8 cellular contexts compared by ENCODE assay signal in the genomic region with DNA sequence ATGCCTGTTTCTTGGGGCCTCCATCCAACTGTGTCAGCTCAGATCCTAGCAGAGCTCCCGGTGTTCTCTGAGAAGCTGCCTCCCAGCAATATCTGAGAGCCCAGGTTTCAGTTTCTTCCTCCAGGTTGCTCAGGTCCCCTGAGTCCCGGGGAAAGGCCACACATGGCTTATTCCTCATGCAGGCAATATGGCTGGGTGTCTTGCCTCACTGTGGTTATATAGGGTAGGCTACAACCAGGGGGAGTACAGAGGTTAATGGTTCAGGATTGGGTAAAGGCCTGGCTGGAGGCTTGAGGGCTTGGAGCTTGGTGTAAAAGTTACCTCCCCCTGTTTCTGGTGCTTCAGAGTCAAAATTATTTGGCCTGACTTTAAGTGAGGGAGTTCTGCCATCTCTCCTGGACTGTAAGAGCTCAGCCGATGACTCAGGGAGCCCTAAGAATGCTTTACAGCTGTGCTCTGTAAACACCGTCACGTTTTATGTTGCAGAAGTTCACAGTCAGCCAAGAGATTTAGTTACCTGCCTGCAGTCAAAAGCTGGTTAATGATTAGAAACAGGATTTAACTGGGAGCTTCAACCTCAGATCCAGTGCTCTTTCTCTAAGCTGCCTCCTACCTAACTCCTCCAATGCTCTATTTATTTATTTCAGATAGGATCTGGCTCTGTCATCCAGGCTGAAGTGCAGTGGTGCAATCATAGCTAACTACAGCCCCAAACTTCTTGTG. TPM values are rescaled to one million over a fixed set of nuclear protein-coding genes. Genes with fewer than 3 reads are reported as not detected.
DNase-seq lines count a peak whose midpoint lies in the region; ATAC-seq, FAIRE-seq and TF ChIP-seq lines count a peak whose summit lies in the region.
"Had no signal": no experiment of that assay in that cellular context is flagged by ENCODE, and none has a peak within 500 bp of the region (broad histone marks: within the 10 kb centered on the region; RNA-seq: fewer than 3 reads in every experiment).

No MANE protein-coding gene starts in this region.

- H3K4me1 Mint-ChIP-seq in WTC11 = peaks cover 25% of the 10 kb centered on the region

- FAIRE-seq in kidney (lab: Jason Lieb, UNC) = no peak

- no peaks in the 10 kb centered on the region for H3K27me3 Mint-ChIP-seq in WTC11 (ENCODE audit: low read depth)

- no peak for TF ChIP-seq CTCF in WTC11 (IDR thresholded peaks at IDR 0.05)
- TF ChIP-seq CTCF in kidney (IDR thresholded peaks at IDR 0.05; ENCODE audit: borderline replicate concordance, extremely low read depth, insufficient read depth) = no peak
- TF ChIP-seq CTCF in thyroid gland (IDR thresholded peaks at IDR 0.05) = no peak

- peaks cover 3 to 7% of the 10 kb centered on the region in 2 donors for H3K4me1 ChIP-seq in kidney (ENCODE audit: control insufficient read depth in 1 of 2, insufficient read depth in 1 of 2, low read depth in 1 of 2, low read length in 2 of 2)
- H3K4me1 ChIP-seq in thyroid gland = peaks cover 7 to 16% of the 10 kb centered on the region in 2 donors
- no peaks in the 10 kb centered on the region for H3K4me1 ChIP-seq in effector memory CD4-positive, alpha-beta T cell (ENCODE audit: control insufficient read depth, insufficient read depth, low read length, poor library complexity, severe bottlenecking)

- intact Hi-C loops in kidney (cut with DNase I) (no loop called here), thyroid gland (cut with DNase I) (loop anchor here (10.0 kb wide), 1 partner anchor 258 kb away; a partner anchor contains a TSS)

- peak overlapping the region; percentile 29 to 37 for H3K27ac ChIP-seq in kidney (ENCODE audit: low read depth in 2 of 2, low read length in 2 of 2)
- peak overlapping the region; percentile 55 to 76 (median 57) for H3K27ac ChIP-seq in thyroid gland
- H3K27ac ChIP-seq in effector memory CD4-positive, alpha-beta T cell (ENCODE audit: insufficient read depth, low read length, poor library complexity, severe bottlenecking) = no peak overlapping the region

- POLR2A ChIA-PET in WTC11 (lab: Charles Lee) (interaction anchor here (0.7 to 2.4 kb wide), 2 partner anchors 24 to 155 kb away, joined by 6 to 15 read pairs; a partner anchor contains a TSS), HEK293T (lab: Yijun Ruan, JAX) (interaction anchor here (1.0 to 2.6 kb wide), 2 partner anchors 17 to 24 kb away, joined by 3 to 22 read pairs; a partner anchor contains a TSS)

- DNase-seq in HT-29 (ENCODE audit: low spot score) = peak; percentile 84
- DNase-seq in WTC11 (ENCODE audit: low spot score) = no peak
- DNase-seq in kidney = peak; percentile 6
- DNase-seq in thyroid gland = peak; percentile 51 to 59
- DNase-seq in effector memory CD4-positive, alpha-beta T cell = no peak
- no peak for DNase-seq in HEK293T (ENCODE audit: extremely low spot score)

- peak overlapping the region; percentile 80 for H3K27ac Mint-ChIP-seq in WTC11

- CTCF ChIA-PET in WTC11 (lab: Charles Lee) (interaction anchor here (0.6 to 2.9 kb wide), 27 partner anchors 8 to 351 kb away, joined by 3 to 29 read pairs (median 3); a partner anchor contains a TSS), HEK293T (lab: Yijun Ruan, JAX) (interaction anchor here (0.6 to 2.2 kb wide), 4 partner anchors 9 to 560 kb away, joined by 4 to 11 read pairs (median 6); no protein-coding TSS in a partner anchor)

- no peaks in the 10 kb centered on the region for H3K36me3 Mint-ChIP-seq in WTC11
- H3K36me3 Mint-ChIP-seq: activated naive CD4-positive, alpha-beta T cell treated with anti-CD3 and anti-CD28 coated beads, Interleukin-2, amount 50 U/mL, for 72 hours had no signal

- ATAC-seq in WTC11 (peak; percentile 16), HG02973 (IDR thresholded peaks at IDR 0.05; ENCODE audit: unreplicated experiment) (no peak)
- ATAC-seq: activated naive CD4-positive, alpha-beta T cell treated with anti-CD3 and anti-CD28 coated beads, Interleukin-2, amount 50 U/mL, for 72 hours had no signal

- no peak overlapping the region for H3K9ac ChIP-seq in kidney (ENCODE audit: low read length in 2 of 2)

- H3K27me3 ChIP-seq in thyroid gland = no peaks in the 10 kb centered on the region
- H3K27me3 ChIP-seq in effector memory CD4-positive, alpha-beta T cell (replicated peaks; ENCODE audit: control insufficient read depth, insufficient read depth, low read length, poor library complexity, severe bottlenecking) = no peaks in the 10 kb centered on the region

- peaks cover 4% of the 10 kb centered on the region for H3K9me3 Mint-ChIP-seq in WTC11
- H3K9me3 Mint-ChIP-seq: activated naive CD4-positive, alpha-beta T cell treated with anti-CD3 and anti-CD28 coated beads, Interleukin-2, amount 50 U/mL, for 72 hours had no signal

- 32 to 43% methylated on average over 4 to 5 of the region's 5 CpGs for WGBS in thyroid gland, 2 donors

- H3K9me3 ChIP-seq in kidney (ENCODE audit: control insufficient read depth in 1 of 2, low read length in 2 of 2) (no peaks in the 10 kb centered on the region), thyroid gland (no peaks in the 10 kb centered on the region)
- no peaks in the 10 kb centered on the region for H3K9me3 ChIP-seq in effector memory CD4-positive, alpha-beta T cell (ENCODE audit: control insufficient read depth, low read length)

- H3K36me3 ChIP-seq in kidney (ENCODE audit: control insufficient read depth in 1 of 2, insufficient read depth in 2 of 2, low read length in 2 of 2) (no peaks in the 10 kb centered on the region), thyroid gland (no peaks in the 10 kb centered on the region)
- no peaks in the 10 kb centered on the region for H3K36me3 ChIP-seq in effector memory CD4-positive, alpha-beta T cell (ENCODE audit: control insufficient read depth, insufficient read depth, low read length)

- no peak for TF ChIP-seq POLR2A in thyroid gland (IDR thresholded peaks at IDR 0.05)

- H3K4me3 ChIP-seq in kidney (ENCODE audit: low read length in 2 of 2) (no peak overlapping the region), thyroid gland (replicated peaks in 1 of 3) (no peak overlapping the region)
- no peak overlapping the region for H3K4me3 ChIP-seq in effector memory CD4-positive, alpha-beta T cell (ENCODE audit: insufficient read depth, low read depth, low read length, poor library complexity, severe bottlenecking)

- H3K4me3 Mint-ChIP-seq in WTC11 = no peak overlapping the region

TF ChIP-seq in WTC11, 78 proteins besides CTCF, POLR2A, EP300 and RAD21:
- TF ChIP-seq, protein P1, sequence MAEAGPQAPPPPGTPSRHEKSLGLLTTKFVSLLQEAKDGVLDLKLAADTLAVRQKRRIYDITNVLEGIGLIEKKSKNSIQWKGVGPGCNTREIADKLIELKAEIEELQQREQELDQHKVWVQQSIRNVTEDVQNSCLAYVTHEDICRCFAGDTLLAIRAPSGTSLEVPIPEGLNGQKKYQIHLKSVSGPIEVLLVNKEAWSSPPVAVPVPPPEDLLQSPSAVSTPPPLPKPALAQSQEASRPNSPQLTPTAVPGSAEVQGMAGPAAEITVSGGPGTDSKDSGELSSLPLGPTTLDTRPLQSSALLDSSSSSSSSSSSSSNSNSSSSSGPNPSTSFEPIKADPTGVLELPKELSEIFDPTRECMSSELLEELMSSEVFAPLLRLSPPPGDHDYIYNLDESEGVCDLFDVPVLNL (CRISPR knock-in tag; IDR thresholded peaks at IDR 0.05; ENCODE audit: borderline replicate concordance, low read depth) = no peak
- 0 out of 2 replicates have a peak, but pooled peaks have one; percentile 32 for TF ChIP-seq GABPB1 (CRISPR knock-in tag; IDR thresholded peaks at IDR 0.05)
TF ChIP-seq in WTC11: peak in this region for 1.

TF ChIP-seq in HEK293T, 16 proteins besides CTCF, POLR2A, EP300 and RAD21:
- TF ChIP-seq SP1 (IDR thresholded peaks at IDR 0.05) (no peak), ELF4 (IDR thresholded peaks at IDR 0.05) (no peak), ZNF384 (IDR thresholded peaks at IDR 0.05) (no peak)

RNA-seq across cellular contexts. Expression of a gene that starts 24.3 kb away (rescaled TPM):
- 18.3 and 24.8 TPM in 2 replicates for total RNA-seq in HT-29 (2014; rRNA removed; shearing (Covaris generic))
- total RNA-seq in WTC11 (2021) (55.5 to 63.9 TPM (median 55.6 TPM) in 3 replicates), kidney (33.1 TPM), thyroid gland (10 to 100 TPM; 30.3 to 48.5 (median 35.5) TPM)
- polyA plus RNA-seq in kidney (ENCODE audit: insufficient read depth, low read depth, low replicate concordance) = 11.0 TPM

RNA-seq across cellular contexts. Expression of a gene that starts 53.5 kb away (rescaled TPM):
- 24.5 and 28.6 TPM in 2 replicates for total RNA-seq in HT-29 (2014; rRNA removed; shearing (Covaris generic))
- total RNA-seq in WTC11 (2021) (27.0 to 31.8 TPM (median 28.3 TPM) in 3 replicates), kidney (33.0 TPM), thyroid gland (10 to 100 TPM; 28.1 to 32.5 (median 31.6) TPM)
- polyA plus RNA-seq in kidney (ENCODE audit: insufficient read depth, low read depth, low replicate concordance) = 11.8 TPM

Comparison
In these comparisons a context has a peak if more than half of its experiments do, and no peak if none do; other contexts are left out.
1. DNase-seq: peak in HT-29 (single experiment), kidney (single experiment) and thyroid gland (2 of 2); none in WTC11 (single experiment), effector memory CD4-positive, alpha-beta T cell (0 of 3) and HEK293T (single experiment).